Comparison of ENCODE assay signal across 25 cellular contexts in genomic region chr2:112010751-112011150, GRCh38. TPM values are rescaled to one million over a fixed set of nuclear protein-coding genes. Genes with fewer than 3 reads are reported as not detected.
DNase-seq lines count a peak whose midpoint lies in the region; ATAC-seq and TF ChIP-seq lines count a peak whose summit lies in the region.
"Had no signal": no experiment of that assay in that cellular context is flagged by ENCODE, and none has a peak within 500 bp of the region (broad histone marks: within the 10 kb centered on the region; RNA-seq: fewer than 3 reads in every experiment).

No MANE protein-coding gene starts in this region.

- WGBS in right lobe of liver (ENCODE audit: insufficient coverage, low coverage, low lambda C conversion rate, missing lambda C conversion rate) = 81% methylated on average over 5 of the region's 10 CpGs

- DNase-seq in Right ventricle myocardium superior (no peak), left ventricle myocardium inferior (no peak), choroid plexus epithelial cell (ENCODE audit: low read depth) (peak; percentile 7), right lobe of liver (no peak), NCI-H1048 (lab: John Stamatoyannopoulos, UW) (no peak), HCEC 1CT (no peak)
- DNase-seq: activated CD4-positive, alpha-beta T cell treated with anti-CD3 and anti-CD28 coated beads for 1 hour; activated CD8-positive, alpha-beta memory T cell treated with anti-CD3 and anti-CD28 coated beads for 24 hours; activated naive CD4-positive, alpha-beta T cell treated with Interleukin-2 at 50 U/mL for 16 hours; activated T-cell treated with anti-CD3 and anti-CD28 coated beads, Interleukin-2, amount 50 U/mL, for 4 hours; amygdala; caudate nucleus; head of caudate nucleus; Karpas-422; NCI-H2081 treated with DMSO at 0.1 percent for 48 hours; NCI-H510A treated with DMSO at 0.1 percent for 48 hours; stimulated activated CD4-positive, alpha-beta T cell treated with anti-CD3 and anti-CD28 coated beads, Interleukin-2, amount 100 ng/mL, for 24 hours; SW 1271 had no signal

- H3K27ac ChIP-seq in left ventricle myocardium inferior (replicated peaks) = no peak overlapping the region
- H3K27ac ChIP-seq in right lobe of liver = no peak overlapping the region
- H3K27ac ChIP-seq: neural progenitor cell, prostate gland, skin epidermis, thoracic aorta had no signal

- no peaks in the 10 kb centered on the region for H3K9me3 ChIP-seq in left ventricle myocardium inferior (replicated peaks)
- H3K9me3 ChIP-seq in right lobe of liver = no peaks in the 10 kb centered on the region
- H3K9me3 ChIP-seq: prostate gland, thoracic aorta had no signal

- no peak for TF ChIP-seq POLR2A in right lobe of liver (IDR thresholded peaks at IDR 0.05)

- H3K4me3 ChIP-seq in left ventricle myocardium inferior = no peak overlapping the region
- H3K4me3 ChIP-seq in choroid plexus epithelial cell (ENCODE audit: low read depth, low read length) = no peak overlapping the region
- no peak overlapping the region for H3K4me3 ChIP-seq in right lobe of liver
- H3K4me3 ChIP-seq: neural progenitor cell, prostate gland, skin epidermis, thoracic aorta had no signal

- H3K27me3 ChIP-seq in left ventricle myocardium inferior (ENCODE audit: low read depth) = no peaks in the 10 kb centered on the region
- no peaks in the 10 kb centered on the region for H3K27me3 ChIP-seq in right lobe of liver
- H3K27me3 ChIP-seq: neural progenitor cell had no signal

- H3K36me3 ChIP-seq in left ventricle myocardium inferior = peaks cover 66% of the 10 kb centered on the region
- peaks cover 0 to 51% (median 11%) of the 10 kb centered on the region in 4 donors for H3K36me3 ChIP-seq in right lobe of liver

- H3K4me1 ChIP-seq in left ventricle myocardium inferior (no peaks in the 10 kb centered on the region), right lobe of liver (no peaks in the 10 kb centered on the region)
- H3K4me1 ChIP-seq: neural progenitor cell, prostate gland had no signal

- TF ChIP-seq CTCF in left ventricle myocardium inferior (IDR thresholded peaks at IDR 0.05; ENCODE audit: borderline replicate concordance) = no peak
- no peak for TF ChIP-seq CTCF in choroid plexus epithelial cell (conservative IDR thresholded peaks at IDR 0.05; ENCODE audit: low read depth, low read length)
- TF ChIP-seq CTCF in right lobe of liver (IDR thresholded peaks at IDR 0.05) = no peak

- intact Hi-C loops in Right ventricle myocardium superior (cut with DNase I) (no loop called here), left ventricle myocardium inferior (cut with micrococcal nuclease) (no loop called here), right lobe of liver (cut with DNase I) (no loop called here)

- ATAC-seq in Right ventricle myocardium superior (ENCODE audit: poor library complexity) = peak; percentile 49
- ATAC-seq in right lobe of liver = peak; percentile 50 to 56 (median 54)
- ATAC-seq in GM21737 (IDR thresholded peaks at IDR 0.05; ENCODE audit: unreplicated experiment) = no peak
- ATAC-seq in HG03025 (IDR thresholded peaks at IDR 0.05; ENCODE audit: low FRiP score, unreplicated experiment) = no peak
- ATAC-seq: activated T-cell treated with anti-CD3 and anti-CD28 coated beads, Interleukin-2, amount 50 U/mL, for 4 hours; stimulated activated effector memory CD8-positive, alpha-beta T cell treated with anti-CD3 and anti-CD28 coated beads, Interleukin-12 subunit alpha, Interleukin-12 subunit beta, amount 100 ng/mL, for 72 hours had no signal

RNA-seq across cellular contexts. Expression of gene TMEM87B, which starts 44.3 kb away (rescaled TPM):
- total RNA-seq in Right ventricle myocardium superior (6.0 TPM), left ventricle myocardium inferior (5.7 TPM), right lobe of liver (10 to 100 TPM in 3 of 6 experiments, 1 to 10 TPM in 3; 5.4 to 18.0 (median 8.8) TPM)

Comparison
In these comparisons a context has a peak if more than half of its experiments do, and no peak if none do; other contexts are left out.
1. ATAC-seq: peak in Right ventricle myocardium superior (single experiment) and right lobe of liver (4 of 4); none in GM21737 (single experiment) and HG03025 (single experiment).